Comparison of ENCODE assay signal across 26 cellular contexts in the genomic region with DNA sequence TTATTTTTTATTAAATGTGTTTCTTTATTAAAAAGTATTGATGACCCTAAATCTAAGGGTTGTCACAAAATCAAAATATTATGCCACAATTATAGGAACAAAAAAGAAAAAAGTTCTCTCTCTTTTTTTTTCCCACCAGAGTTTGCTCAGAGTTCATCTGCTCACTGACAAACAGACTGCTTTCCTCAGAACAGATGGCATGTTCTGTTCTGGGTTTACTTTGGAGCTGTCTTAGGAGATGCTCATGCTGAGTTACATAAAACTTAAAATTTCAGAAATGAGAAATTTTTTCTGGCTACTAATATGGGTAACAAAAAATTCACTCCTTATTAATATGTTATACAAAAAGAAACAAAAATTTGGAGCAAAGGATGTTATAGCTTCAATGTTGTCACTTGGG. TPM values are rescaled to one million over a fixed set of nuclear protein-coding genes. Genes with fewer than 3 reads are reported as not detected.
DNase-seq lines count a peak whose midpoint lies in the region; ATAC-seq and TF ChIP-seq lines count a peak whose summit lies in the region.
"Had no signal": no experiment of that assay in that cellular context is flagged by ENCODE, and none has a peak within 500 bp of the region (broad histone marks: within the 10 kb centered on the region; RNA-seq: fewer than 3 reads in every experiment).

No MANE protein-coding gene starts in this region.

- no peaks in the 10 kb centered on the region for H3K27me3 ChIP-seq in CD4-positive, alpha-beta T cell (ENCODE audit: control insufficient read depth, insufficient read depth, low read length)
- H3K27me3 ChIP-seq in endodermal cell (ENCODE audit: control insufficient read depth, insufficient read depth, low read length, poor library complexity, severe bottlenecking): no peaks in the 10 kb centered on the region

- no peak for DNase-seq in activated T-cell treated with anti-CD3 and anti-CD28 coated beads, Interleukin-2, amount 50 U/mL, for 24 hours
- no peak for DNase-seq in activated T-cell treated with anti-CD3 and anti-CD28 coated beads, Interleukin-2, amount 50 U/mL, for 48 hours
- DNase-seq in CD4-positive, alpha-beta T cell: no peak
- DNase-seq in T-helper 17 cell: no peak
- DNase-seq in stimulated activated effector memory CD8-positive, alpha-beta T cell treated with anti-CD3 and anti-CD28 coated beads, Interleukin-12 subunit alpha, Interleukin-12 subunit beta, amount 100 ng/mL, for 72 hours (ENCODE audit: low spot score in 2 of 2): no peak
- DNase-seq in mesothelial cell of epicardium (ENCODE audit: low spot score in 2 of 2, unreplicated experiment in 2 of 2): no peak
- DNase-seq in endodermal cell: no peak
- DNase-seq in SW 1271 (lab: John Stamatoyannopoulos, UW): no peak
- DNase-seq: AML-193, DMS79 treated with DMSO at 0.1 percent for 48 hours, GM23248, H9, HFFc6, NCI-H1092, NCI-H1436, NCI-H187 treated with DMSO at 0.1 percent for 48 hours, NCI-H2107, NCI-H2227 treated with DMSO at 0.1 percent for 48 hours, NCI-H510A, PC-9, RPMI8226, SHP77 treated with DMSO at 0.1 percent for 48 hours had no signal

- intact Hi-C loops in CD4-positive, alpha-beta T cell (cut with DNase I, micrococcal nuclease): no loop called here

- peak overlapping the region; percentile 67 for H3K27ac Mint-ChIP-seq in activated T-cell treated with anti-CD3 and anti-CD28 coated beads, Interleukin-2, amount 50 U/mL, for 24 hours
- peak overlapping the region; percentile 45 for H3K27ac Mint-ChIP-seq in CD4-positive, alpha-beta T cell
- H3K27ac Mint-ChIP-seq in T-helper 17 cell (peak overlapping the region; percentile 69), mesothelial cell of epicardium (no peak overlapping the region), endodermal cell (no peak overlapping the region)
- H3K27ac Mint-ChIP-seq in stimulated activated effector memory CD8-positive, alpha-beta T cell treated with anti-CD3 and anti-CD28 coated beads, Interleukin-12 subunit alpha, Interleukin-12 subunit beta, amount 100 ng/mL, for 72 hours: peak overlapping the region; percentile 35
- H3K27ac Mint-ChIP-seq: HFFc6 had no signal

- H3K9me3 ChIP-seq in CD4-positive, alpha-beta T cell (ENCODE audit: control insufficient read depth, low read length): no peaks in the 10 kb centered on the region
- H3K9me3 ChIP-seq in T-helper 17 cell (ENCODE audit: control insufficient read depth, low read length, poor library complexity, severe bottlenecking) (no peaks in the 10 kb centered on the region), endodermal cell (ENCODE audit: control insufficient read depth, low read length) (peaks cover 2% of the 10 kb centered on the region)

- CTCF ChIA-PET in CD4-positive, alpha-beta T cell (lab: Charles Lee): interaction anchor here (1.1 kb wide), 1 partner anchor 14 kb away, joined by 3 read pairs; no protein-coding TSS in a partner anchor

- peaks cover 81% of the 10 kb centered on the region for H3K36me3 ChIP-seq in endodermal cell (ENCODE audit: control insufficient read depth, insufficient read depth, low read length)

- no peaks in the 10 kb centered on the region for H3K4me1 ChIP-seq in endodermal cell (ENCODE audit: control insufficient read depth, insufficient read depth, low read length)

- no peak overlapping the region for H3K4me3 ChIP-seq in endodermal cell (ENCODE audit: low read length)
- H3K4me3 ChIP-seq: GM23248, K562, PC-9, SK-N-MC had no signal

- H3K27ac ChIP-seq in CD4-positive, alpha-beta T cell (ENCODE audit: low read depth, low read length): no peak overlapping the region
- no peak overlapping the region for H3K27ac ChIP-seq in endodermal cell (ENCODE audit: low read depth, low read length)
- H3K27ac ChIP-seq: C4-2B, GM23248, HL-60, PC-9, SK-N-MC had no signal

- no peak overlapping the region for H3K9ac ChIP-seq in endodermal cell (ENCODE audit: extremely low read depth, low read length, poor library complexity, severe bottlenecking)
- H3K9ac ChIP-seq: GM23248 had no signal

- H3K27me3 Mint-ChIP-seq in activated T-cell treated with anti-CD3 and anti-CD28 coated beads, Interleukin-2, amount 50 U/mL, for 24 hours: no peaks in the 10 kb centered on the region
- H3K27me3 Mint-ChIP-seq in CD4-positive, alpha-beta T cell: no peaks in the 10 kb centered on the region
- H3K27me3 Mint-ChIP-seq in T-helper 17 cell (no peaks in the 10 kb centered on the region), mesothelial cell of epicardium (ENCODE audit: low read depth) (no peaks in the 10 kb centered on the region), endodermal cell (ENCODE audit: insufficient read depth) (no peaks in the 10 kb centered on the region)

- POLR2A ChIA-PET in CD4-positive, alpha-beta T cell (lab: Charles Lee): interaction anchor here (0.7 to 1.6 kb wide), 4 partner anchors 21 to 82 kb away, joined by 3 to 5 read pairs (median 4); no protein-coding TSS in a partner anchor

- H3K4me1 Mint-ChIP-seq in activated T-cell treated with anti-CD3 and anti-CD28 coated beads, Interleukin-2, amount 50 U/mL, for 24 hours (ENCODE audit: low read depth): peaks cover 55% of the 10 kb centered on the region
- H3K4me1 Mint-ChIP-seq in CD4-positive, alpha-beta T cell (ENCODE audit: low read depth): peaks cover 46% of the 10 kb centered on the region
- H3K4me1 Mint-ChIP-seq in T-helper 17 cell (peaks cover 7% of the 10 kb centered on the region), mesothelial cell of epicardium (no peaks in the 10 kb centered on the region), endodermal cell (peaks cover 3% of the 10 kb centered on the region)
- peaks cover 16% of the 10 kb centered on the region for H3K4me1 Mint-ChIP-seq in stimulated activated effector memory CD8-positive, alpha-beta T cell treated with anti-CD3 and anti-CD28 coated beads, Interleukin-12 subunit alpha, Interleukin-12 subunit beta, amount 100 ng/mL, for 72 hours
- H3K4me1 Mint-ChIP-seq: H9 had no signal

- no peak for TF ChIP-seq CTCF in CD4-positive, alpha-beta T cell (IDR thresholded peaks at IDR 0.05)
- TF ChIP-seq CTCF in mesothelial cell of epicardium (IDR thresholded peaks at IDR 0.05; ENCODE audit: unreplicated experiment): no peak
- TF ChIP-seq CTCF in endodermal cell (conservative IDR thresholded peaks at IDR 0.05): no peak

- no peak overlapping the region for H3K4me3 Mint-ChIP-seq in activated T-cell treated with anti-CD3 and anti-CD28 coated beads, Interleukin-2, amount 50 U/mL, for 24 hours
- no peak overlapping the region for H3K4me3 Mint-ChIP-seq in CD4-positive, alpha-beta T cell
- H3K4me3 Mint-ChIP-seq in T-helper 17 cell (no peak overlapping the region), mesothelial cell of epicardium (no peak overlapping the region), endodermal cell (no peak overlapping the region)
- H3K4me3 Mint-ChIP-seq in stimulated activated effector memory CD8-positive, alpha-beta T cell treated with anti-CD3 and anti-CD28 coated beads, Interleukin-12 subunit alpha, Interleukin-12 subunit beta, amount 100 ng/mL, for 72 hours: no peak overlapping the region
- H3K4me3 Mint-ChIP-seq: H9, HFFc6 had no signal

- H3K36me3 Mint-ChIP-seq in activated T-cell treated with anti-CD3 and anti-CD28 coated beads, Interleukin-2, amount 50 U/mL, for 24 hours (ENCODE audit: low read depth): peaks cover 90% of the 10 kb centered on the region
- H3K36me3 Mint-ChIP-seq in CD4-positive, alpha-beta T cell (ENCODE audit: low read depth): peaks cover 87% of the 10 kb centered on the region
- H3K36me3 Mint-ChIP-seq in T-helper 17 cell (ENCODE audit: low read depth) (no peaks in the 10 kb centered on the region), mesothelial cell of epicardium (peaks cover 31% of the 10 kb centered on the region), endodermal cell (ENCODE audit: low read depth) (peaks cover 63% of the 10 kb centered on the region)
- H3K36me3 Mint-ChIP-seq in stimulated activated effector memory CD8-positive, alpha-beta T cell treated with anti-CD3 and anti-CD28 coated beads, Interleukin-12 subunit alpha, Interleukin-12 subunit beta, amount 100 ng/mL, for 72 hours: peaks cover 95% of the 10 kb centered on the region

- no peaks in the 10 kb centered on the region for H3K9me3 Mint-ChIP-seq in activated T-cell treated with anti-CD3 and anti-CD28 coated beads, Interleukin-2, amount 50 U/mL, for 24 hours
- no peaks in the 10 kb centered on the region for H3K9me3 Mint-ChIP-seq in CD4-positive, alpha-beta T cell
- no peaks in the 10 kb centered on the region for H3K9me3 Mint-ChIP-seq in stimulated activated effector memory CD8-positive, alpha-beta T cell treated with anti-CD3 and anti-CD28 coated beads, Interleukin-12 subunit alpha, Interleukin-12 subunit beta, amount 100 ng/mL, for 72 hours
- no peaks in the 10 kb centered on the region for H3K9me3 Mint-ChIP-seq in mesothelial cell of epicardium
- peaks cover 2% of the 10 kb centered on the region for H3K9me3 Mint-ChIP-seq in endodermal cell
- H3K9me3 Mint-ChIP-seq: H9, HFFc6 had no signal

- no peak for ATAC-seq in CD4-positive, alpha-beta T cell (ENCODE audit: poor library complexity)
- ATAC-seq in T-helper 17 cell: no peak
- ATAC-seq in stimulated activated effector memory CD8-positive, alpha-beta T cell treated with anti-CD3 and anti-CD28 coated beads, Interleukin-12 subunit alpha, Interleukin-12 subunit beta, amount 100 ng/mL, for 72 hours: no peak
- ATAC-seq: K562 had no signal

RNA-seq across cellular contexts. Expression of a gene that starts 30.3 kb away (rescaled TPM):
- 10 to 100 TPM; 47.0 to 48.4 TPM for total RNA-seq in CD4-positive, alpha-beta T cell
- 10 to 100 TPM; 85.0 to 85.5 TPM for total RNA-seq in T-helper 17 cell
- 46.3 to 47.8 TPM (median 47.7 TPM) in 3 replicates for total RNA-seq in mesothelial cell of epicardium
- 10 to 100 TPM; 35.2 to 38.3 TPM for total RNA-seq in endodermal cell
- 29.6 TPM for polyA plus RNA-seq in endodermal cell (2013, experiment 1 of 2)
- polyA plus RNA-seq in endodermal cell (2013, experiment 2 of 2): 28.6 TPM

Comparison
In these comparisons a context has a peak if more than half of its experiments do, and no peak if none do; other contexts are left out.
1. H3K27ac Mint-ChIP-seq: peak in activated T-cell treated with anti-CD3 and anti-CD28 coated beads, Interleukin-2, amount 50 U/mL, for 24 hours (single experiment), CD4-positive, alpha-beta T cell (single experiment), T-helper 17 cell (single experiment) and stimulated activated effector memory CD8-positive, alpha-beta T cell treated with anti-CD3 and anti-CD28 coated beads, Interleukin-12 subunit alpha, Interleukin-12 subunit beta, amount 100 ng/mL, for 72 hours (single experiment); none in mesothelial cell of epicardium (single experiment) and endodermal cell (single experiment).